ENCODE assay signal across 8 cellular contexts in genomic region chr4:74370912-74371311, GRCh38. TPM values are rescaled to one million over a fixed set of nuclear protein-coding genes. Genes with fewer than 3 reads are reported as not detected.
DNase-seq lines count a peak whose midpoint lies in the region; ATAC-seq and TF ChIP-seq lines count a peak whose summit lies in the region.

No MANE protein-coding gene starts in this region.

- H3K36me3 ChIP-seq in CD4-positive, CD25-positive, alpha-beta regulatory T cell (ENCODE audit: control insufficient read depth, insufficient read depth, low read length), result no peaks in the 10 kb centered on the region
- H3K36me3 ChIP-seq in left ventricle myocardium inferior, result no peaks in the 10 kb centered on the region

- no peaks in the 10 kb centered on the region for H3K4me1 ChIP-seq in CD4-positive, CD25-positive, alpha-beta regulatory T cell (ENCODE audit: control insufficient read depth, insufficient read depth, low read length, poor library complexity, severe bottlenecking)
- peaks cover under 1% of the 10 kb centered on the region for H3K4me1 ChIP-seq in left ventricle myocardium inferior

- H3K4me1 Mint-ChIP-seq in CD4-positive, CD25-positive, alpha-beta regulatory T cell, result peaks cover 0 to 5% (median 0%) of the 10 kb centered on the region in 4 donors
- peaks cover 5% of the 10 kb centered on the region for H3K4me1 Mint-ChIP-seq in activated T-helper 17 cell treated with anti-CD3 and anti-CD28 coated beads, Interleukin-2, amount 50 U/mL, for 72 hours

- TF ChIP-seq CTCF in left ventricle myocardium inferior (IDR thresholded peaks at IDR 0.05; ENCODE audit: borderline replicate concordance), result peak; percentile 68

- H3K27me3 ChIP-seq in CD4-positive, CD25-positive, alpha-beta regulatory T cell (ENCODE audit: control insufficient read depth, insufficient read depth, low read length), result peaks cover 6% of the 10 kb centered on the region
- H3K27me3 ChIP-seq in left ventricle myocardium inferior (ENCODE audit: low read depth), result peaks cover 39% of the 10 kb centered on the region

- no peaks in the 10 kb centered on the region for H3K9me3 ChIP-seq in CD4-positive, CD25-positive, alpha-beta regulatory T cell (ENCODE audit: control insufficient read depth in 2 of 2, low read length in 2 of 2)
- no peaks in the 10 kb centered on the region for H3K9me3 ChIP-seq in left ventricle myocardium inferior (replicated peaks)

- no peaks in the 10 kb centered on the region for H3K9me3 Mint-ChIP-seq in CD4-positive, CD25-positive, alpha-beta regulatory T cell
- no peaks in the 10 kb centered on the region for H3K9me3 Mint-ChIP-seq in activated T-helper 17 cell treated with anti-CD3 and anti-CD28 coated beads, Interleukin-2, amount 50 U/mL, for 72 hours

- no peak overlapping the region for H3K4me3 ChIP-seq in CD4-positive, CD25-positive, alpha-beta regulatory T cell (ENCODE audit: low read depth, low read length)
- no peak overlapping the region for H3K4me3 ChIP-seq in left ventricle myocardium inferior

- H3K27me3 Mint-ChIP-seq in CD4-positive, CD25-positive, alpha-beta regulatory T cell, result peaks cover 12% of the 10 kb centered on the region
- peaks cover 26% of the 10 kb centered on the region for H3K27me3 Mint-ChIP-seq in activated T-helper 17 cell treated with anti-CD3 and anti-CD28 coated beads, Interleukin-2, amount 50 U/mL, for 72 hours

- DNase-seq in CD4-positive, CD25-positive, alpha-beta regulatory T cell, result peak in 2 of 3 donors; percentile 6 to 37
- DNase-seq in NAMALWA (ENCODE audit: low spot score) (peak; percentile 71), left ventricle myocardium inferior (no peak), cortex of kidney (lab: John Stamatoyannopoulos, UW) (no peak)
- DNase-seq in stimulated activated naive CD8-positive, alpha-beta T cell treated with anti-CD3 and anti-CD28 coated beads, Interleukin-15, Interleukin-2, amounts not matched to agents 100 U/mL and 50 U/mL, for 24 hours, result peak; percentile 9

- H3K36me3 Mint-ChIP-seq in CD4-positive, CD25-positive, alpha-beta regulatory T cell, result no peaks in the 10 kb centered on the region
- no peaks in the 10 kb centered on the region for H3K36me3 Mint-ChIP-seq in activated T-helper 17 cell treated with anti-CD3 and anti-CD28 coated beads, Interleukin-2, amount 50 U/mL, for 72 hours (ENCODE audit: low read depth)

- H3K27ac Mint-ChIP-seq in CD4-positive, CD25-positive, alpha-beta regulatory T cell, result no peak overlapping the region
- H3K27ac Mint-ChIP-seq in activated T-helper 17 cell treated with anti-CD3 and anti-CD28 coated beads, Interleukin-2, amount 50 U/mL, for 72 hours, result no peak overlapping the region

- ATAC-seq in CD4-positive, CD25-positive, alpha-beta regulatory T cell (ENCODE audit: low read depth in 2 of 2), result peak; percentile 48 to 70
- ATAC-seq in GM18502 (IDR thresholded peaks at IDR 0.05; ENCODE audit: poor library complexity, unreplicated experiment) (peak; percentile 91), HG02678 (IDR thresholded peaks at IDR 0.05; ENCODE audit: unreplicated experiment) (peak; percentile 71)
- peak; percentile 67 for ATAC-seq in activated T-helper 17 cell treated with anti-CD3 and anti-CD28 coated beads, Interleukin-2, amount 50 U/mL, for 72 hours (replicated peaks)
- ATAC-seq in stimulated activated naive CD8-positive, alpha-beta T cell treated with anti-CD3 and anti-CD28 coated beads, Interleukin-15, Interleukin-2, amounts not matched to agents 100 U/mL and 50 U/mL, for 24 hours, result peak; percentile 86

- H3K4me3 Mint-ChIP-seq in CD4-positive, CD25-positive, alpha-beta regulatory T cell, result no peak overlapping the region
- H3K4me3 Mint-ChIP-seq in activated T-helper 17 cell treated with anti-CD3 and anti-CD28 coated beads, Interleukin-2, amount 50 U/mL, for 72 hours, result no peak overlapping the region

- H3K27ac ChIP-seq in CD4-positive, CD25-positive, alpha-beta regulatory T cell (ENCODE audit: insufficient read depth, low read length, poor library complexity, severe bottlenecking), result no peak overlapping the region
- no peak overlapping the region for H3K27ac ChIP-seq in left ventricle myocardium inferior (replicated peaks)

- intact Hi-C loops in left ventricle myocardium inferior (cut with micrococcal nuclease), result loop anchor here (5.0 kb wide), 1 partner anchor 306 kb away; no protein-coding TSS in a partner anchor

RNA-seq across cellular contexts. Expression of gene EREG, which starts 6.0 kb away (rescaled TPM):
- total RNA-seq in CD4-positive, CD25-positive, alpha-beta regulatory T cell, result 1.0 TPM
- polyA plus RNA-seq in CD4-positive, CD25-positive, alpha-beta regulatory T cell, result not detected
- total RNA-seq in activated T-helper 17 cell treated with anti-CD3 and anti-CD28 coated beads, Interleukin-2, amount 50 U/mL, for 72 hours, result not detected
- not detected for total RNA-seq in left ventricle myocardium inferior

Comparison
In these comparisons a context has a peak if more than half of its experiments do, and no peak if none do; other contexts are left out.
1. DNase-seq: peak in CD4-positive, CD25-positive, alpha-beta regulatory T cell (2 of 3), NAMALWA (single experiment) and stimulated activated naive CD8-positive, alpha-beta T cell treated with anti-CD3 and anti-CD28 coated beads, Interleukin-15, Interleukin-2, amounts not matched to agents 100 U/mL and 50 U/mL, for 24 hours (single experiment); none in left ventricle myocardium inferior (single experiment) and cortex of kidney (single experiment).
2. Peak in every context shown above with its lines, with median percentiles within 50 percentile points of each other: ATAC-seq.